9 cellular contexts compared by ENCODE assay signal in the genomic region with DNA sequence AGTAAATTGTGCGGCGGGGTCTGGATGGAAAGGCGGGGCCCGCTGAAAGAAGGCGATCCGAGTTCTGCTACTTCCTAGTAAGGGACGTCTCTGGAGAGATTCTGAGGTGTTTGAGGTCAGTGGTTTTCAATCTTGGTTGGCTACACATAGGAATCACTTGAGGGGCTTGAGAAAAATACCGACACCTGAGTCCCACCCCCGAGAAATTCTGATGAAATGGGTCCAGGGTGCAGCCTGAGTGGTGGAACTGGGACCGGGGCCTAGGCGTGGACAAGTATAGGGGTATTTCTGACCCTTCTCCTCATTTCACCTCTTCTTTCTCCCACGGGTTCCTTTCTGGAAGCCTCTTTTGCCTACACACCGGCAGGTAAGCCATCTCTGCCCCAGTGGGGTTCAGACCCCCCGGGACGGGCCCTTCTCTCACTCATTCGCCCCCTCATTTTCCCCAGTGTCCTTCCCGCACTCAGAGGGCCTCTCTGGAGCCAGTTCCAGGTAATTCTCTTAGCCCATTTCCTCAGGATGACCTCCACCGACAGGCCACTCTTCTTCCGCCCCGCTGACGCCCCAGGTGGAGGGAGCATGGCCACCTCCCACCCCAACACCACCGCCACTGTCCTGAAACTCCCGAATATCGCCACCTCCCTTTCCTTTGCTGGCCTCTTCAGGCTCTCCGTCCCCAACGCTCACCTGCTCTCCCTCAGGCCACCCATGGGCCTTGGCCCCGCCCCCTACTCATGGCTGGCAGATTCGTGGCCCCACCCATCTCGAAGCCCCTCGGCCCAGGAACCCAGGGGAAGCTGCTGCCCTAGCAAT. TPM values are rescaled to one million over a fixed set of nuclear protein-coding genes. Genes with fewer than 3 reads are reported as not detected.
DNase-seq lines count a peak whose midpoint lies in the region; ATAC-seq and TF ChIP-seq lines count a peak whose summit lies in the region.
"Had no signal": no experiment of that assay in that cellular context is flagged by ENCODE, and none has a peak within 500 bp of the region (broad histone marks: within the 10 kb centered on the region; RNA-seq: fewer than 3 reads in every experiment).

No MANE protein-coding gene starts in this region.

- ATAC-seq in activated CD4-positive, alpha-beta T cell treated with anti-CD3 and anti-CD28 coated beads for 36 hours, result no peak
- peak; percentile 1 for ATAC-seq in left lung

- TF ChIP-seq CTCF in ascending aorta (IDR thresholded peaks at IDR 0.05) (no peak), left lung (IDR thresholded peaks at IDR 0.05) (no peak), testis (IDR thresholded peaks at IDR 0.05) (no peak)

- peak overlapping the region; percentile 75 to 84 for H3K27ac ChIP-seq in ascending aorta
- H3K27ac ChIP-seq in left lung, result peak overlapping the region in 1 of 2 donors; percentile 81
- peak overlapping the region; percentile 75 to 88 for H3K27ac ChIP-seq in testis

- H3K27me3 ChIP-seq in ascending aorta (no peaks in the 10 kb centered on the region), left lung (peaks cover 10 to 58% of the 10 kb centered on the region in 2 donors), testis (no peaks in the 10 kb centered on the region)

- H3K4me3 ChIP-seq in ascending aorta (peak overlapping the region; percentile 69), left lung (peak overlapping the region; percentile 43 to 58), testis (peak overlapping the region; percentile 63 to 64)

- no peak for TF ChIP-seq POLR2A in testis (IDR thresholded peaks at IDR 0.05)

- H3K9me3 ChIP-seq in ascending aorta (no peaks in the 10 kb centered on the region), left lung (no peaks in the 10 kb centered on the region), testis (no peaks in the 10 kb centered on the region)

- POLR2A ChIA-PET in activated CD4-positive, alpha-beta T cell treated with anti-CD3 and anti-CD28 coated beads for 36 hours (lab: Charles Lee), result interaction anchor here (0.7 to 1.2 kb wide), 4 partner anchors 40 to 255 kb away, joined by 3 to 5 read pairs (median 3); a partner anchor contains a TSS

- H3K4me3 Mint-ChIP-seq in activated CD4-positive, alpha-beta T cell treated with anti-CD3 and anti-CD28 coated beads for 36 hours, result peak overlapping the region; percentile 77

- H3K27me3 Mint-ChIP-seq in activated CD4-positive, alpha-beta T cell treated with anti-CD3 and anti-CD28 coated beads for 36 hours, result peaks cover 22% of the 10 kb centered on the region

- CTCF ChIA-PET in activated CD4-positive, alpha-beta T cell treated with anti-CD3 and anti-CD28 coated beads for 36 hours (lab: Charles Lee), result interaction anchor here (0.6 to 1.7 kb wide), 25 partner anchors 11 to 469 kb away, joined by 3 to 19 read pairs (median 4); a partner anchor contains a TSS

- H3K36me3 Mint-ChIP-seq in activated CD4-positive, alpha-beta T cell treated with anti-CD3 and anti-CD28 coated beads for 36 hours (ENCODE audit: low read depth), result peaks cover 2% of the 10 kb centered on the region

- no peaks in the 10 kb centered on the region for H3K36me3 ChIP-seq in ascending aorta
- H3K36me3 ChIP-seq in left lung, result no peaks in the 10 kb centered on the region
- no peaks in the 10 kb centered on the region for H3K36me3 ChIP-seq in testis (ENCODE audit: low read depth, missing control alignments)

- H3K9me3 Mint-ChIP-seq in activated CD4-positive, alpha-beta T cell treated with anti-CD3 and anti-CD28 coated beads for 36 hours (ENCODE audit: low read depth), result no peaks in the 10 kb centered on the region

- peak overlapping the region; percentile 58 for H3K27ac Mint-ChIP-seq in activated CD4-positive, alpha-beta T cell treated with anti-CD3 and anti-CD28 coated beads for 36 hours

- intact Hi-C loops in activated CD4-positive, alpha-beta T cell treated with anti-CD3 and anti-CD28 coated beads for 36 hours (cut with DNase I, micrococcal nuclease), result loop anchor here (1.0 to 10.0 kb wide), 13 partner anchors 11 to 1010 kb away; a partner anchor contains a TSS
- intact Hi-C loops in ascending aorta (cut with DNase I) (loop anchor here (2.0 to 5.0 kb wide), 2 partner anchors 75 to 204 kb away; a partner anchor contains a TSS), left lung (cut with DNase I) (no loop called here), testis (cut with DNase I; ENCODE audit: low total_unique reads) (no loop called here), posterior vena cava (cut with DNase I) (loop anchor here in 1 of 2 donors (1.0 kb wide), 1 partner anchor 43 kb away; no protein-coding TSS in a partner anchor)

- 22 to 32% methylated on average over 30 of the region's 30 CpGs for WGBS in testis, 2 donors

- peaks cover 3 to 7% of the 10 kb centered on the region in 2 donors for H3K4me1 ChIP-seq in ascending aorta
- H3K4me1 ChIP-seq in left lung, result peaks cover 11 to 17% of the 10 kb centered on the region in 2 donors
- peaks cover 5% of the 10 kb centered on the region for H3K4me1 ChIP-seq in testis

- peaks cover 16% of the 10 kb centered on the region for H3K4me1 Mint-ChIP-seq in activated CD4-positive, alpha-beta T cell treated with anti-CD3 and anti-CD28 coated beads for 36 hours

- DNase-seq in activated CD4-positive, alpha-beta T cell treated with anti-CD3 and anti-CD28 coated beads for 36 hours, result no peak
- no peak for DNase-seq in activated CD4-positive, alpha-beta T cell treated with anti-CD3 and anti-CD28 coated beads, Interleukin-2, amount 50 U/mL, for 4 hours
- DNase-seq in ascending aorta (ENCODE audit: low spot score in 2 of 2) (no peak), left lung (no peak), testis (no peak), posterior vena cava (ENCODE audit: low spot score) (no peak), SIG-M5 (lab: John Stamatoyannopoulos, UW) (no peak), SW480 (ENCODE audit: low spot score) (no peak)
- DNase-seq: DND-41 had no signal

RNA-seq across cellular contexts. Expression of a gene that starts 11.8 kb away (rescaled TPM):
- total RNA-seq in activated CD4-positive, alpha-beta T cell treated with anti-CD3 and anti-CD28 coated beads for 36 hours, result 10 to 100 TPM; 21.9 to 26.1 TPM
- total RNA-seq in ascending aorta (37.5 TPM), left lung (10 to 100 TPM; 11.0 to 11.4 TPM), testis (10 to 100 TPM; 11.8 to 31.6 TPM), posterior vena cava (10 to 100 TPM; 16.0 to 20.0 TPM)
- 12.9 TPM for polyA plus RNA-seq in testis (ENCODE audit: insufficient read depth, low read depth, low replicate concordance)

RNA-seq across cellular contexts. Expression of a gene that starts 20.6 kb away (rescaled TPM):
- not detected for total RNA-seq in activated CD4-positive, alpha-beta T cell treated with anti-CD3 and anti-CD28 coated beads for 36 hours
- 51.5 TPM for total RNA-seq in ascending aorta
- 10 to 100 TPM; 38.2 to 39.4 TPM for total RNA-seq in left lung
- 1 to 10 TPM; 5.7 to 8.4 TPM for total RNA-seq in testis
- 7.0 TPM for polyA plus RNA-seq in testis (ENCODE audit: insufficient read depth, low read depth, low replicate concordance)
- 10 to 100 TPM; 19.8 to 23.4 TPM for total RNA-seq in posterior vena cava

RNA-seq across cellular contexts. Expression of a gene that starts 42.0 kb away (rescaled TPM):
- not detected for total RNA-seq in activated CD4-positive, alpha-beta T cell treated with anti-CD3 and anti-CD28 coated beads for 36 hours
- total RNA-seq in ascending aorta, result not detected
- total RNA-seq in left lung, result not detected
- not detected for total RNA-seq in testis
- not detected for polyA plus RNA-seq in testis (ENCODE audit: insufficient read depth, low read depth, low replicate concordance)
- total RNA-seq in posterior vena cava, result under 1 TPM in 1 of 2 donors, not detected in 1; 0.28 TPM

RNA-seq across cellular contexts. Expression of a gene that starts 58.8 kb away (rescaled TPM):
- total RNA-seq in activated CD4-positive, alpha-beta T cell treated with anti-CD3 and anti-CD28 coated beads for 36 hours, result not detected
- total RNA-seq in ascending aorta (not detected), left lung (not detected), testis (under 1 TPM; 0.24 to 0.25 TPM), posterior vena cava (under 1 TPM; 0.28 to 0.48 TPM)
- polyA plus RNA-seq in testis (ENCODE audit: insufficient read depth, low read depth, low replicate concordance), result 0.75 TPM

Comparison
In these comparisons a context has a peak if more than half of its experiments do, and no peak if none do; other contexts are left out.
1. RNA of a gene that starts 20.6 kb away (total RNA-seq): 51.5 TPM in ascending aorta (single experiment), 38.2 to 39.4 TPM in left lung, 19.8 to 23.4 TPM in posterior vena cava and 5.7 to 8.4 TPM in testis; not detected in activated CD4-positive, alpha-beta T cell treated with anti-CD3 and anti-CD28 coated beads for 36 hours; every median in the first group is over 4 times any median in the second.
2. intact Hi-C loops: an anchor here in activated CD4-positive, alpha-beta T cell treated with anti-CD3 and anti-CD28 coated beads for 36 hours (1.0 to 10.0 kb wide) and ascending aorta (2.0 to 5.0 kb wide); none called in left lung and testis.
3. Peak in every context shown above with its lines, with median percentiles within 50 percentile points of each other: H3K4me3 ChIP-seq.